7 cellular contexts compared by ENCODE assay signal in the genomic region with DNA sequence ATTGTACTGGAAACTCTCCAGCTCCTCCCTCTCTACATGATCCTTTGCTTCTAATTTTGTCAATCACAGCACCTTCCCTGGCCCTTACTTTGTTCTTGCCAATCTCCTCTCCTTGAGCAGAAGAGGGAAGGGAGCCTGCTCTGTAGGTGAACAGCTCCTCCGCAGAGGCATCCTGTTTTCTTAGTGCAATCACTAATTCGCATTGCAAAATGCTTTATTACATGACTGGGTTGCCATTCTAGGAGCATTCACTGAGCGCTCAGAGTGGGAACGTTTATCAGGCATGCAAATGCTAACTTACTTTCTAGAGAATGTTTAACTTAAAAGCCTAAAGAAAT. TPM values are rescaled to one million over a fixed set of nuclear protein-coding genes. Genes with fewer than 3 reads are reported as not detected.
A peak's percentile ranks its signal among the peaks of the same experiment; 100 is the strongest.
DNase-seq lines count a peak whose midpoint lies in the region; ATAC-seq and TF ChIP-seq lines count a peak whose summit lies in the region.

No MANE protein-coding gene starts in this region.

- H3K9me3 Mint-ChIP-seq in endodermal cell, result peaks cover 6% of the 10 kb centered on the region

- no peaks in the 10 kb centered on the region for H3K27me3 ChIP-seq in MG63
- H3K27me3 ChIP-seq in endodermal cell (ENCODE audit: control insufficient read depth, insufficient read depth, low read length, poor library complexity, severe bottlenecking), result peaks cover 10% of the 10 kb centered on the region
- no peaks in the 10 kb centered on the region for H3K27me3 ChIP-seq in parathyroid adenoma (ENCODE audit: control insufficient read depth, insufficient read depth, low read length)

- H2AFZ ChIP-seq in parathyroid adenoma, result peak overlapping the region; percentile 79

- H3K27me3 Mint-ChIP-seq in endodermal cell (ENCODE audit: insufficient read depth), result peaks cover 8% of the 10 kb centered on the region

- peak overlapping the region; percentile 53 for H3K4me3 Mint-ChIP-seq in endodermal cell

- H3K79me2 ChIP-seq in parathyroid adenoma, result peaks cover 28% of the 10 kb centered on the region

- no peak for TF ChIP-seq CTCF in endodermal cell (conservative IDR thresholded peaks at IDR 0.05)
- TF ChIP-seq CTCF in parathyroid adenoma (IDR thresholded peaks at IDR 0.05), result no peak

- H3K4me1 Mint-ChIP-seq in endodermal cell, result peaks cover 21% of the 10 kb centered on the region

- no peak overlapping the region for H3K27ac Mint-ChIP-seq in endodermal cell

- H3K36me3 ChIP-seq in MG63, result peaks cover 19% of the 10 kb centered on the region
- H3K36me3 ChIP-seq in endodermal cell (ENCODE audit: control insufficient read depth, insufficient read depth, low read length), result peaks cover 10% of the 10 kb centered on the region
- no peaks in the 10 kb centered on the region for H3K36me3 ChIP-seq in parathyroid adenoma (ENCODE audit: control insufficient read depth, insufficient read depth, low read length)

- H3K4me1 ChIP-seq in endodermal cell (ENCODE audit: control insufficient read depth, insufficient read depth, low read length) (peaks cover 10% of the 10 kb centered on the region), parathyroid adenoma (peaks cover 14% of the 10 kb centered on the region)

- H3K36me3 Mint-ChIP-seq in endodermal cell (ENCODE audit: low read depth), result peaks cover 13% of the 10 kb centered on the region

- H3K9ac ChIP-seq in endodermal cell (ENCODE audit: extremely low read depth, low read length, poor library complexity, severe bottlenecking), result no peak overlapping the region
- no peak overlapping the region for H3K9ac ChIP-seq in parathyroid adenoma

- DNase-seq in MG63 (no peak), endodermal cell (no peak), NCI-H2107 treated with DMSO at 0.1 percent for 48 hours (lab: John Stamatoyannopoulos, UW; ENCODE audit: unreplicated experiment) (no peak)
- no peak for DNase-seq in stimulated activated CD4-positive, alpha-beta T cell treated with anti-CD3 and anti-CD28 coated beads, Interleukin-2, amount 100 ng/mL, for 24 hours

- ATAC-seq in GM19452 (IDR thresholded peaks at IDR 0.05; ENCODE audit: unreplicated experiment) (peak; percentile 6), GM19467 (IDR thresholded peaks at IDR 0.05; ENCODE audit: unreplicated experiment) (no peak)

- H3K4me2 ChIP-seq in parathyroid adenoma (ENCODE audit: low read length), result peak overlapping the region; percentile 48

- no peak overlapping the region for H3K27ac ChIP-seq in endodermal cell (ENCODE audit: low read depth, low read length)
- no peak overlapping the region for H3K27ac ChIP-seq in parathyroid adenoma

- WGBS in endodermal cell (ENCODE audit: insufficient coverage in 1 of 2, insufficient read length in 1 of 2), 2 experiments, result 0 to 7% methylated on average over 3 to 4 of the region's 4 CpGs

- no peaks in the 10 kb centered on the region for H3K9me3 ChIP-seq in MG63
- H3K9me3 ChIP-seq in endodermal cell (ENCODE audit: control insufficient read depth, low read length), result no peaks in the 10 kb centered on the region
- no peaks in the 10 kb centered on the region for H3K9me3 ChIP-seq in parathyroid adenoma (ENCODE audit: control insufficient read depth, low read length)

- peak overlapping the region; percentile 37 for H3K4me3 ChIP-seq in MG63
- H3K4me3 ChIP-seq in endodermal cell (ENCODE audit: low read length), result peak overlapping the region; percentile 75
- peak overlapping the region; percentile 28 for H3K4me3 ChIP-seq in parathyroid adenoma (ENCODE audit: low read depth, low read length)

RNA-seq across cellular contexts. Expression of gene SNX18, which starts 0.4 kb away (rescaled TPM):
- total RNA-seq in MG63 (2014; rRNA removed; shearing (Covaris generic); ENCODE audit: low replicate concordance), result 40.1 and 41.3 TPM in 2 replicates
- total RNA-seq in endodermal cell, result 10 to 100 TPM; 19.7 to 20.5 TPM
- polyA plus RNA-seq in endodermal cell (2013, experiment 1 of 2), result 13.9 TPM
- 14.0 TPM for polyA plus RNA-seq in endodermal cell (2013, experiment 2 of 2)
